14 cellular contexts compared by ENCODE assay signal in the genomic region with DNA sequence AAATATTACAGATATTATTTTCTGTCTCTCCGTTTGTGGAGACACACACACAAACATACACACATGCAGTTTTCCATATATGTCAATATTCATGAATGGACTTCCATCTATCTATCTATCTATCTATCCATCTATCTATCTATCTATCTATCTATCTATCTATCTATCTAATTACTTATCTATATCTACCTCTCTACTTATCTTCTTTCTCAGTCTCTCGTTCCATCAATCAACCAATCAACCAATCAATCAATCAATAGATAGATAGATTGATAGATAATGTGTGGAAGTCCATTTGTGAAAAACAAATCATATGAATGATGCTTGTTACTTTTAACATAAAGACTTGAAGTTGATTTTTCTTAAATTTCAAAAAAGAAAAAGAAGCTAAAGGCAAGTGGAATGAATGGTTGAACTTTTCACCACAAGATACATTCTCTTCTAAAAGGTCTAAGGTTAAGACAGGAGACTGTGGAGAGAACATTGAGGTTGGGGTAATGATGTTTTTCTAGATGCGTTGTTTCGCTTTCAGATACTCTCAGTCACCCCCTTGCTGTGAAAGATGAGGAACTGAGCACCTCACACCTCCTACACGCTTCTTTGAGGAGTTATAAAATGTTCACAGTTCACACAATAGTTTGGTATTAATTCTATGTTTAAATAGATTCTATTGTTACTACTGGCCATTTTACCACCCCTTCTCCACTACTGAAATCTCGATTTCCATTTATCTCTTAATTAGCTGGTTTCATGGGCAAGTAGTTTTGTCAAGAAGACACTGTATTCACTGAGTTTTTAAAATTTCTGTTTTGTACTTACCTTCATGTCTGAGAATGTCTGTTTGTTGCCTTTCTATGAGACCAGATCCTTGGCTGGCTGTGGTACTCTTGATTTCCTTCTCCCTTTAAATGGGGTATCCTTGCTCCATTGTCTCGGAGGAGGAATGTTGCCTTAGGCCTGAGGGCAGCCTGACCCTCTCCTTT.
DNase-seq lines count a peak whose midpoint lies in the region; ATAC-seq, FAIRE-seq and TF ChIP-seq lines count a peak whose summit lies in the region.
"Had no signal": no experiment of that assay in that cellular context is flagged by ENCODE, and none has a peak within 500 bp of the region (broad histone marks: within the 10 kb centered on the region; RNA-seq: fewer than 3 reads in every experiment).

No MANE protein-coding gene starts in this region.

- no TSS peak for BruUV-seq in K562 (replicated peaks; lab: Mats Ljungman, UMichigan)

- no peak overlapping the region for H3K4me3 Mint-ChIP-seq in activated CD4-positive, alpha-beta T cell treated with anti-CD3 and anti-CD28 coated beads for 36 hours
- H3K4me3 Mint-ChIP-seq: mesothelial cell of epicardium had no signal

- H3K27ac ChIP-seq in K562 (ENCODE audit: extremely low read depth, low read depth, low read length) (no peak overlapping the region), dorsolateral prefrontal cortex (no peak overlapping the region)
- H3K27ac ChIP-seq: heart right ventricle, SK-N-MC had no signal

- no peak for TF ChIP-seq RAD21 in K562 (CRISPR knock-in tag; conservative IDR thresholded peaks at IDR 0.05 in 1 of 2, IDR thresholded peaks at IDR 0.05 in 1 of 2)

- H3K9me3 ChIP-seq in K562 (replicated peaks; ENCODE audit: control insufficient read depth, insufficient read depth, low read depth, low read length), result no peaks in the 10 kb centered on the region

- intact Hi-C loops in activated CD4-positive, alpha-beta T cell treated with anti-CD3 and anti-CD28 coated beads for 36 hours (cut with DNase I, micrococcal nuclease), result loop anchor here (10.0 kb wide), 3 partner anchors 282 to 1648 kb away; partner anchors contain the start of gene PDZD8 (in 2 of the 2)
- intact Hi-C loops in K562 (cut with micrococcal nuclease), result no loop called here
- intact Hi-C loops in dorsolateral prefrontal cortex (cut with DNase I), result no loop called here

- peak; percentile 74 for ATAC-seq in activated CD4-positive, alpha-beta T cell treated with anti-CD3 and anti-CD28 coated beads for 36 hours
- ATAC-seq in GM21423 (IDR thresholded peaks at IDR 0.05; ENCODE audit: unreplicated experiment), result peak; percentile 82
- ATAC-seq in HG03097 (IDR thresholded peaks at IDR 0.05; ENCODE audit: low FRiP score, unreplicated experiment), result peak; percentile 80
- ATAC-seq in K562, result no peak
- no peak for ATAC-seq in SK-N-SH treated with all-trans-retinoic acid at 6 μM for 48 hours
- ATAC-seq: heart right ventricle had no signal

- H3K4me2 ChIP-seq in K562 (ENCODE audit: insufficient read depth, low read length), result no peak overlapping the region

- no peaks in the 10 kb centered on the region for H3K79me2 ChIP-seq in K562 (ENCODE audit: control insufficient read depth, insufficient read depth, low read length)

- TF ChIP-seq POLR2A in K562 (conservative IDR thresholded peaks at IDR 0.05), result no peak

- H3K27ac Mint-ChIP-seq in activated CD4-positive, alpha-beta T cell treated with anti-CD3 and anti-CD28 coated beads for 36 hours, result no peak overlapping the region
- H3K27ac Mint-ChIP-seq: mesothelial cell of epicardium had no signal

- peaks cover 12% of the 10 kb centered on the region for H3K9me3 Mint-ChIP-seq in activated CD4-positive, alpha-beta T cell treated with anti-CD3 and anti-CD28 coated beads for 36 hours (ENCODE audit: low read depth)

- no peak overlapping the region for H2AFZ ChIP-seq in K562 (ENCODE audit: low read depth, low read length)

- no peak for FAIRE-seq in K562 (lab: Jason Lieb, UNC)
- FAIRE-seq: A204.1 had no signal

- CTCF ChIA-PET in activated CD4-positive, alpha-beta T cell treated with anti-CD3 and anti-CD28 coated beads for 36 hours (lab: Charles Lee), result interaction anchor here (0.6 kb wide), 1 partner anchor 225 kb away, joined by 3 read pairs; no protein-coding TSS in a partner anchor
- CTCF ChIA-PET in K562 (lab: Yijun Ruan, JAX; ENCODE audit: low intra/inter-chr PET ratio), result no interaction called here

- in situ Hi-C loops in K562 (cut with MboI), result no loop called here

- H3K36me3 Mint-ChIP-seq in activated CD4-positive, alpha-beta T cell treated with anti-CD3 and anti-CD28 coated beads for 36 hours (ENCODE audit: low read depth), result no peaks in the 10 kb centered on the region
- H3K36me3 Mint-ChIP-seq: mesothelial cell of epicardium had no signal

- H3K9ac ChIP-seq in K562 (ENCODE audit: insufficient read depth in 1 of 2, low read depth in 2 of 2, low read length in 2 of 2), result no peak overlapping the region

- DNase-seq in activated CD4-positive, alpha-beta T cell treated with anti-CD3 and anti-CD28 coated beads for 36 hours, result peak; percentile 14
- DNase-seq in activated CD4-positive, alpha-beta T cell treated with anti-CD3 and anti-CD28 coated beads, Interleukin-2, amount 50 U/mL, for 48 hours, result no peak
- no peak for DNase-seq in K562 (ENCODE audit: extremely low read depth in 1 of 4, low spot score in 3 of 4)
- no peak for DNase-seq in dorsolateral prefrontal cortex
- no peak for DNase-seq in A172 (ENCODE audit: low spot score)
- DNase-seq: dermis blood vessel endothelial cell, heart right ventricle, NCI-H2171 treated with DMSO at 0.1 percent for 48 hours had no signal

- H3K9me1 ChIP-seq in K562 (ENCODE audit: control insufficient read depth, insufficient read depth, low read length), result no peaks in the 10 kb centered on the region

- WGBS in K562 (ENCODE audit: insufficient coverage, low coverage, missing lambda C conversion rate), result 0% methylated on average over 7 of the region's 7 CpGs

- no peaks in the 10 kb centered on the region for H3K4me1 ChIP-seq in K562 (replicated peaks in 1 of 2; ENCODE audit: control insufficient read depth in 2 of 2, insufficient read depth in 2 of 2, low read length in 2 of 2)
- H3K4me1 ChIP-seq: heart right ventricle had no signal

- POLR2A ChIA-PET in activated CD4-positive, alpha-beta T cell treated with anti-CD3 and anti-CD28 coated beads for 36 hours (lab: Charles Lee), result no interaction called here
- POLR2A ChIA-PET in K562 (lab: Yijun Ruan, JAX), result interaction anchor here (1.2 kb wide), 1 partner anchor 618 kb away, joined by 3 read pairs; no protein-coding TSS in a partner anchor

- H3K27me3 ChIP-seq in K562 (ENCODE audit: control insufficient read depth in 2 of 2, insufficient read depth in 2 of 2, low read length in 2 of 2) (no peaks in the 10 kb centered on the region), dorsolateral prefrontal cortex (peaks cover 0 to 4% (median 0%) of the 10 kb centered on the region in 45 donors)
- H3K27me3 ChIP-seq: heart right ventricle had no signal

- no peak for TF ChIP-seq EP300 in K562 (IDR thresholded peaks at IDR 0.05; ENCODE audit: low read length)

- peaks cover 27% of the 10 kb centered on the region for H3K4me1 Mint-ChIP-seq in activated CD4-positive, alpha-beta T cell treated with anti-CD3 and anti-CD28 coated beads for 36 hours
- H3K4me1 Mint-ChIP-seq: mesothelial cell of epicardium had no signal

- H3K4me3 ChIP-seq in K562, result no peak overlapping the region
- no peak overlapping the region for H3K4me3 ChIP-seq in dorsolateral prefrontal cortex
- H3K4me3 ChIP-seq: heart right ventricle, SK-N-MC had no signal

- TF ChIP-seq CTCF in K562 (IDR thresholded peaks at IDR 0.05 in 2 of 3, conservative IDR thresholded peaks at IDR 0.05 in 1 of 3; ENCODE audit: insufficient read depth in 2 of 3, low read depth in 1 of 3, low read length in 3 of 3) (no peak), dorsolateral prefrontal cortex (IDR thresholded peaks at IDR 0.05 in 54 of 56, conservative IDR thresholded peaks at IDR 0.05 in 2 of 56; ENCODE audit: low read depth in 1 of 56, partially characterized antibody in 56 of 56) (no peak)

- peaks cover 30% of the 10 kb centered on the region for H3K27me3 Mint-ChIP-seq in activated CD4-positive, alpha-beta T cell treated with anti-CD3 and anti-CD28 coated beads for 36 hours

- no peaks in the 10 kb centered on the region for H3K36me3 ChIP-seq in K562 (ENCODE audit: control insufficient read depth, insufficient read depth, low read length)
- H3K36me3 ChIP-seq: heart right ventricle had no signal

- no peaks in the 10 kb centered on the region for H4K20me1 ChIP-seq in K562 (replicated peaks; ENCODE audit: control insufficient read depth, insufficient read depth, low read length)

TF ChIP-seq in K562, 482 proteins besides CTCF, POLR2A, EP300 and RAD21:
- TF ChIP-seq KLF10 (CRISPR knock-in tag; IDR thresholded peaks at IDR 0.05) (no peak), DACH1 (IDR thresholded peaks at IDR 0.05; ENCODE audit: partially characterized antibody) (peak; percentile 95), PTRF (tag; IDR thresholded peaks at IDR 0.05) (no peak)
TF ChIP-seq in K562: peak in this region for 1.

TF ChIP-seq in SK-N-SH treated with all-trans-retinoic acid at 6 μM for 48 hours, 23 proteins besides CTCF, POLR2A, EP300 and RAD21 (continues in another document):
- TF ChIP-seq BACH2 (CRISPR knock-in tag; IDR thresholded peaks at IDR 0.05; ENCODE audit: borderline replicate concordance) (no peak), ZNF8 (CRISPR knock-in tag; IDR thresholded peaks at IDR 0.05) (no peak), ESRRG (CRISPR knock-in tag; IDR thresholded peaks at IDR 0.05) (no peak), CSDC2 (CRISPR knock-in tag; IDR thresholded peaks at IDR 0.05) (no peak), PPARA (CRISPR knock-in tag; IDR thresholded peaks at IDR 0.05; ENCODE audit: borderline replicate concordance) (no peak), TSHZ2 (CRISPR knock-in tag; IDR thresholded peaks at IDR 0.05) (no peak), ZNF565 (CRISPR knock-in tag; conservative IDR thresholded peaks at IDR 0.05; ENCODE audit: low read depth) (no peak), SNAI2 (CRISPR knock-in tag; IDR thresholded peaks at IDR 0.05) (no peak)

Comparison
In these comparisons a context has a peak if more than half of its experiments do, and no peak if none do; other contexts are left out.
1. ATAC-seq: peak in activated CD4-positive, alpha-beta T cell treated with anti-CD3 and anti-CD28 coated beads for 36 hours (single experiment), GM21423 (single experiment) and HG03097 (single experiment); none in K562 (single experiment) and SK-N-SH treated with all-trans-retinoic acid at 6 μM for 48 hours (single experiment).
2. intact Hi-C loops: an anchor here in activated CD4-positive, alpha-beta T cell treated with anti-CD3 and anti-CD28 coated beads for 36 hours (10.0 kb wide); none called in K562 and dorsolateral prefrontal cortex.